ENCODE assay signal across 1 cellular context in genomic region chr18:50338122-50338521, GRCh38.
TF ChIP-seq lines count a peak whose summit lies in the region.

No MANE protein-coding gene starts in this region.

TF ChIP-seq in GM12878, 131 proteins besides CTCF, POLR2A, EP300 and RAD21 (continued from another document):
- TF ChIP-seq, protein P1, sequence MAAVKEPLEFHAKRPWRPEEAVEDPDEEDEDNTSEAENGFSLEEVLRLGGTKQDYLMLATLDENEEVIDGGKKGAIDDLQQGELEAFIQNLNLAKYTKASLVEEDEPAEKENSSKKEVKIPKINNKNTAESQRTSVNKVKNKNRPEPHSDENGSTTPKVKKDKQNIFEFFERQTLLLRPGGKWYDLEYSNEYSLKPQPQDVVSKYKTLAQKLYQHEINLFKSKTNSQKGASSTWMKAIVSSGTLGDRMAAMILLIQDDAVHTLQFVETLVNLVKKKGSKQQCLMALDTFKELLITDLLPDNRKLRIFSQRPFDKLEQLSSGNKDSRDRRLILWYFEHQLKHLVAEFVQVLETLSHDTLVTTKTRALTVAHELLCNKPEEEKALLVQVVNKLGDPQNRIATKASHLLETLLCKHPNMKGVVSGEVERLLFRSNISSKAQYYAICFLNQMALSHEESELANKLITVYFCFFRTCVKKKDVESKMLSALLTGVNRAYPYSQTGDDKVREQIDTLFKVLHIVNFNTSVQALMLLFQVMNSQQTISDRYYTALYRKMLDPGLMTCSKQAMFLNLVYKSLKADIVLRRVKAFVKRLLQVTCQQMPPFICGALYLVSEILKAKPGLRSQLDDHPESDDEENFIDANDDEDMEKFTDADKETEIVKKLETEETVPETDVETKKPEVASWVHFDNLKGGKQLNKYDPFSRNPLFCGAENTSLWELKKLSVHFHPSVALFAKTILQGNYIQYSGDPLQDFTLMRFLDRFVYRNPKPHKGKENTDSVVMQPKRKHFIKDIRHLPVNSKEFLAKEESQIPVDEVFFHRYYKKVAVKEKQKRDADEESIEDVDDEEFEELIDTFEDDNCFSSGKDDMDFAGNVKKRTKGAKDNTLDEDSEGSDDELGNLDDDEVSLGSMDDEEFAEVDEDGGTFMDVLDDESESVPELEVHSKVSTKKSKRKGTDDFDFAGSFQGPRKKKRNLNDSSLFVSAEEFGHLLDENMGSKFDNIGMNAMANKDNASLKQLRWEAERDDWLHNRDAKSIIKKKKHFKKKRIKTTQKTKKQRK (IDR thresholded peaks at IDR 0.05; ENCODE audit: low read depth, low read length): no peak
- TF ChIP-seq, protein P2, sequence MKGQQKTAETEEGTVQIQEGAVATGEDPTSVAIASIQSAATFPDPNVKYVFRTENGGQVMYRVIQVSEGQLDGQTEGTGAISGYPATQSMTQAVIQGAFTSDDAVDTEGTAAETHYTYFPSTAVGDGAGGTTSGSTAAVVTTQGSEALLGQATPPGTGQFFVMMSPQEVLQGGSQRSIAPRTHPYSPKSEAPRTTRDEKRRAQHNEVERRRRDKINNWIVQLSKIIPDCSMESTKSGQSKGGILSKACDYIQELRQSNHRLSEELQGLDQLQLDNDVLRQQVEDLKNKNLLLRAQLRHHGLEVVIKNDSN (IDR thresholded peaks at IDR 0.05; ENCODE audit: borderline replicate concordance, extremely low read length, insufficient read depth, low read depth, low read length): no peak
